ENCODE assay signal across 8 cellular contexts in genomic region chr11:94134651-94135512, GRCh38. TPM values are rescaled to one million over a fixed set of nuclear protein-coding genes. Genes with fewer than 3 reads are reported as not detected.
DNase-seq lines count a peak whose midpoint lies in the region; ATAC-seq and TF ChIP-seq lines count a peak whose summit lies in the region.

No MANE protein-coding gene starts in this region.

- H3K4me3 ChIP-seq in fibroblast of lung (replicated peaks in 1 of 4; ENCODE audit: control extremely low read depth in 1 of 4, insufficient read depth in 1 of 4, low read depth in 3 of 4, low read length in 4 of 4) (peak overlapping the region; percentile 3 to 47 (median 30)), trophoblast cell (ENCODE audit: low read depth, low read length) (no peak overlapping the region)

- H3K9ac ChIP-seq in fibroblast of lung (ENCODE audit: insufficient read depth, low read length) (peak overlapping the region; percentile 74), trophoblast cell (ENCODE audit: low read length) (no peak overlapping the region)

- peak overlapping the region; percentile 32 for H4K91ac ChIP-seq in trophoblast cell (ENCODE audit: low read depth, low read length)

- H4K20me1 ChIP-seq in fibroblast of lung (ENCODE audit: control insufficient read depth, extremely low read depth, insufficient read depth, low read length) = no peaks in the 10 kb centered on the region

- peaks cover 82% of the 10 kb centered on the region for H3K79me2 ChIP-seq in fibroblast of lung (ENCODE audit: control insufficient read depth, insufficient read depth, low read length)
- peaks cover 7% of the 10 kb centered on the region for H3K79me2 ChIP-seq in trophoblast cell (ENCODE audit: control insufficient read depth, insufficient read depth, low read length, poor library complexity)

- H3K18ac ChIP-seq in trophoblast cell (ENCODE audit: low read length) = peak overlapping the region; percentile 54

- DNase-seq in GM13976 (ENCODE audit: low spot score) (peak; percentile 50), T1000 (lab: John Stamatoyannopoulos, UW) (peak; percentile 25), fibroblast of lung (ENCODE audit: low read depth in 2 of 2) (peak; percentile 82 to 96), trophoblast cell (peak; percentile 79 to 80), T-helper 9 cell (no peak), HuH-7.5 (ENCODE audit: low spot score) (no peak), epidermal melanocyte (ENCODE audit: insufficient read length, low spot score) (no peak)

- H3K4ac ChIP-seq in trophoblast cell (ENCODE audit: low read depth, low read length) = peak overlapping the region; percentile 68

- H4K8ac ChIP-seq in trophoblast cell (ENCODE audit: low read depth, low read length) = no peak overlapping the region

- no peak for TF ChIP-seq CTCF in GM13976 (IDR thresholded peaks at IDR 0.05; ENCODE audit: borderline replicate concordance, control extremely low read depth, extremely low read depth, insufficient read depth, missing control alignments)
- TF ChIP-seq CTCF in fibroblast of lung (conservative IDR thresholded peaks at IDR 0.05 in 1 of 2, IDR thresholded peaks at IDR 0.05 in 1 of 2; ENCODE audit: low read depth in 1 of 2, low read length in 2 of 2) = no peak

- WGBS in trophoblast cell (ENCODE audit: extremely low coverage, insufficient coverage, insufficient read length) = no CpG with 5 or more reads among the region's 10 CpGs

- H3K27ac ChIP-seq in fibroblast of lung (ENCODE audit: insufficient read depth, low read length) (peak overlapping the region; percentile 94), trophoblast cell (ENCODE audit: low read depth, low read length) (no peak overlapping the region)

- peak; percentile 60 for ATAC-seq in HG02623 (IDR thresholded peaks at IDR 0.05; ENCODE audit: unreplicated experiment)

- H2BK120ac ChIP-seq in trophoblast cell (ENCODE audit: insufficient read depth, low read length, poor library complexity) = no peak overlapping the region

- H3K79me1 ChIP-seq in trophoblast cell (ENCODE audit: low read length) = no peaks in the 10 kb centered on the region

- H4K12ac ChIP-seq in trophoblast cell (ENCODE audit: low read depth, low read length) = no peak overlapping the region

- H3K4me2 ChIP-seq in fibroblast of lung (ENCODE audit: extremely low read depth, insufficient read depth, low read length) (peak overlapping the region; percentile 91), trophoblast cell (ENCODE audit: low read length) (no peak overlapping the region)

- no peak overlapping the region for H2BK12ac ChIP-seq in trophoblast cell (ENCODE audit: low read length)

- H2AFZ ChIP-seq in fibroblast of lung (ENCODE audit: low read length) (no peak overlapping the region), trophoblast cell (ENCODE audit: insufficient read depth, low read length, poor library complexity) (peak overlapping the region; percentile 23)

- no peaks in the 10 kb centered on the region for H3K27me3 ChIP-seq in fibroblast of lung (ENCODE audit: control insufficient read depth, insufficient read depth, low read length)
- H3K27me3 ChIP-seq in trophoblast cell (ENCODE audit: insufficient read depth, low read length) = no peaks in the 10 kb centered on the region

- H3K36me3 ChIP-seq in fibroblast of lung (ENCODE audit: control insufficient read depth, insufficient read depth, low read length) (no peaks in the 10 kb centered on the region), trophoblast cell (ENCODE audit: control insufficient read depth in 1 of 2, insufficient read depth in 2 of 2, low read length in 2 of 2) (no peaks in the 10 kb centered on the region)

- in situ Hi-C loops in GM13976 (cut with MboI; ENCODE audit: low sequenced_read_pairs, unreplicated experiment) = no loop called here

- peaks cover 27% of the 10 kb centered on the region for H3K4me1 ChIP-seq in fibroblast of lung (ENCODE audit: control insufficient read depth, extremely low read depth, insufficient read depth, low read length)
- H3K4me1 ChIP-seq in trophoblast cell (ENCODE audit: control insufficient read depth in 1 of 2, insufficient read depth in 2 of 2, low read length in 2 of 2) = peaks cover 3 to 10% of the 10 kb centered on the region in 2 experiments

- H2AK5ac ChIP-seq in trophoblast cell (ENCODE audit: low read length) = no peak overlapping the region

- H3K9me3 ChIP-seq in fibroblast of lung (ENCODE audit: control insufficient read depth, insufficient read depth, low read depth, low read length) (no peaks in the 10 kb centered on the region), trophoblast cell (ENCODE audit: insufficient read depth, low read depth, low read length) (peaks cover 2% of the 10 kb centered on the region)

- no peak overlapping the region for H3K23ac ChIP-seq in trophoblast cell (ENCODE audit: low read length)

- H3K14ac ChIP-seq in trophoblast cell (ENCODE audit: low read length) = no peak overlapping the region

- no peak overlapping the region for H2BK5ac ChIP-seq in trophoblast cell (ENCODE audit: low read depth, low read length, poor library complexity)

RNA-seq across cellular contexts. Expression of gene PANX1, which starts 6.2 kb away (rescaled TPM):
- 38.5 and 54.5 TPM in 2 replicates for total RNA-seq in fibroblast of lung
- polyA plus RNA-seq in fibroblast of lung = 34.5 and 51.7 TPM in 2 replicates
- 28.0 and 37.8 TPM in 2 replicates for polyA plus RNA-seq in fibroblast of lung (2012)
- 36.0 and 41.5 TPM in 2 replicates for polyA minus RNA-seq in fibroblast of lung (ENCODE audit: low replicate concordance)
- polyA plus RNA-seq in trophoblast cell (2013) = 15.7 and 16.4 TPM in 2 replicates

Comparison
In these comparisons a context has a peak if more than half of its experiments do, and no peak if none do; other contexts are left out.
1. DNase-seq: peak in GM13976 (single experiment), T1000 (single experiment), fibroblast of lung (2 of 2) and trophoblast cell (2 of 2); none in T-helper 9 cell (single experiment), HuH-7.5 (single experiment) and epidermal melanocyte (single experiment).